ENCODE assay signal across 8 cellular contexts in the genomic region with DNA sequence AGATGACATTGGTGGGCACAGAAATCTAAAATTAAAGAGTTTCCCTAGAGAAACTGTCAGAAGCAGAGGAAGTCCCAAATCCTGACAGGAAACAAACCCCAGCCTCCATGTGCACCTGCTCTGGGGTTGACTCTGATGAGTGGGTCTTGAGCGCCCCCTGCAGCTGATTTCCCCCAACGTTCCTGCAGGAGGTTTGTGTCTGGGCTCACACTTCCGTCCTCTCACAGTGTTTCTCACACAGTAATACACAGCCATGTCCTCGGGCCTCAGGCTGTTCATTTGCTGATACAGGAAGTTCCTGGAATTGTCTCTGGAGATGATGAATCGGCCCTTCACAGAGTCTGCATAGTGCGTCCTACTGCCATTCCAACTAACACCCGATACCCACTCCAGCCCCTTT.
DNase-seq lines count a peak whose midpoint lies in the region; TF ChIP-seq lines count a peak whose summit lies in the region.
"Not testable (repeated sequence)": the region's sequence is repeated elsewhere in the genome, so short reads cannot be mapped to it uniquely, and the experiment has no call there.

No MANE protein-coding gene starts in this region.

- peaks cover 38% of the 10 kb centered on the region for H3K27me3 Mint-ChIP-seq in activated naive CD8-positive, alpha-beta T cell treated with anti-CD3 and anti-CD28 coated beads for 36 hours

- not testable (repeated sequence) for H3K36me3 ChIP-seq in GM06990 (ENCODE audit: control insufficient read depth, insufficient read depth, low read length)

- H3K4me3 Mint-ChIP-seq in activated naive CD8-positive, alpha-beta T cell treated with anti-CD3 and anti-CD28 coated beads for 36 hours, result not testable (repeated sequence)

- H3K27ac ChIP-seq in 22Rv1, result not testable (repeated sequence)

- peak; percentile 42 for TF ChIP-seq CTCF in 22Rv1 (IDR thresholded peaks at IDR 0.05)
- peak; percentile 6 for TF ChIP-seq CTCF in GM06990 (IDR thresholded peaks at IDR 0.05; ENCODE audit: insufficient read depth, low read length, poor library complexity, severe bottlenecking)

- not testable (repeated sequence) for H3K27me3 ChIP-seq in GM06990 (replicated peaks; ENCODE audit: control insufficient read depth, insufficient read depth, low read length)

- H3K4me1 Mint-ChIP-seq in activated naive CD8-positive, alpha-beta T cell treated with anti-CD3 and anti-CD28 coated beads for 36 hours, result peaks cover 32% of the 10 kb centered on the region

- not testable (repeated sequence) for H3K9me3 Mint-ChIP-seq in activated naive CD8-positive, alpha-beta T cell treated with anti-CD3 and anti-CD28 coated beads for 36 hours

- H3K27ac Mint-ChIP-seq in activated naive CD8-positive, alpha-beta T cell treated with anti-CD3 and anti-CD28 coated beads for 36 hours, result not testable (repeated sequence)

- not testable (repeated sequence) for H3K36me3 Mint-ChIP-seq in activated naive CD8-positive, alpha-beta T cell treated with anti-CD3 and anti-CD28 coated beads for 36 hours

- not testable (repeated sequence) for H3K4me3 ChIP-seq in GM06990 (replicated peaks; ENCODE audit: low read depth, low read length)

- not testable (repeated sequence) for DNase-seq in GM06990 (ENCODE audit: extremely low read depth, insufficient read length)
- DNase-seq in NCI-H526 (lab: John Stamatoyannopoulos, UW) (peak; percentile 27 to 74), activated T-cell treated with anti-CD3 and anti-CD28 coated beads for 1 hour (ENCODE audit: low read depth) (peak; percentile 67)
- peak; percentile 19 to 50 (median 42) for DNase-seq in activated CD4-positive, CD25-positive, alpha-beta regulatory T cell (lab: John Stamatoyannopoulos, UW)
- DNase-seq in activated naive CD8-positive, alpha-beta T cell treated with anti-CD3 and anti-CD28 coated beads for 36 hours, result peak; percentile 57
- peak; percentile 64 for DNase-seq in stimulated activated CD4-positive, alpha-beta T cell treated with anti-CD3 and anti-CD28 coated beads, Interleukin-12 subunit alpha, Interleukin-12 subunit beta, amount 100 ng/mL, for 4 hours
- peak; percentile 25 for DNase-seq in stimulated activated CD8-positive, alpha-beta memory T cell treated with anti-CD3 and anti-CD28 coated beads, Interleukin-15, amount 100 ng/mL, for 24 hours (ENCODE audit: low read depth)
